In genomic region chr9:33473216-33473615, GRCh38 we compare ENCODE assay signal across 8 cellular contexts. TPM values are rescaled to one million over a fixed set of nuclear protein-coding genes. Genes with fewer than 3 reads are reported as not detected.
DNase-seq lines count a peak whose midpoint lies in the region; ATAC-seq and TF ChIP-seq lines count a peak whose summit lies in the region.

No MANE protein-coding gene starts in this region.

- no peaks in the 10 kb centered on the region for H4K20me1 ChIP-seq in GM23248 (ENCODE audit: insufficient read depth)

- in situ Hi-C loops in GM23248 (cut with MboI), result loop anchor here (25.0 kb wide), 1 partner anchor 386 kb away; the partner anchor contains the start of gene SMU1

- H3K27ac ChIP-seq in GM23248 (peak overlapping the region; percentile 25; the same call in 1 of the 2 replicates), right atrium auricular region (peak overlapping the region; percentile 48 to 85), skin epidermis (peak overlapping the region in 19 of 21 experiments; percentile 10 to 84 (median 72))

- peaks cover 18% of the 10 kb centered on the region; the same call in 1 of the 2 replicates for H3K4me1 ChIP-seq in GM23248 (ENCODE audit: insufficient read depth)
- H3K4me1 ChIP-seq in right atrium auricular region, result peaks cover 0 to 22% of the 10 kb centered on the region in 2 donors

- no peaks in the 10 kb centered on the region for H3K9me2 ChIP-seq in GM23248 (ENCODE audit: insufficient read depth)

- peak overlapping the region; percentile 94 for H3K4me3 ChIP-seq in GM23248
- peak overlapping the region; percentile 99 for H3K4me3 ChIP-seq in WI38 (ENCODE audit: low read depth, low read length)
- peak overlapping the region; percentile 72 to 74 for H3K4me3 ChIP-seq in right atrium auricular region
- peak overlapping the region; percentile 65 to 99 (median 87) for H3K4me3 ChIP-seq in skin epidermis

- DNase-seq in GM23248 (peak; percentile 37), right atrium auricular region (ENCODE audit: low spot score) (no peak), cortex of kidney (lab: John Stamatoyannopoulos, UW) (no peak)

- no peaks in the 10 kb centered on the region for H3K9me3 ChIP-seq in GM23248 (ENCODE audit: low read depth)
- no peaks in the 10 kb centered on the region for H3K9me3 ChIP-seq in right atrium auricular region

- H3K79me2 ChIP-seq in GM23248 (ENCODE audit: insufficient read depth), result peaks cover 38% of the 10 kb centered on the region

- peak overlapping the region; percentile 84 for H2AFZ ChIP-seq in GM23248

- peaks cover 7% of the 10 kb centered on the region; the same call in 1 of the 2 replicates for H3K36me3 ChIP-seq in GM23248 (ENCODE audit: low read depth)
- H3K36me3 ChIP-seq in right atrium auricular region, result peaks cover 34% of the 10 kb centered on the region

- peak overlapping the region; percentile 91 for H3K9ac ChIP-seq in GM23248

- TF ChIP-seq CTCF in WI38 (IDR thresholded peaks at IDR 0.05; ENCODE audit: low read depth, low read length) (no peak), right atrium auricular region (IDR thresholded peaks at IDR 0.05) (no peak)

- no peaks in the 10 kb centered on the region for H3F3A ChIP-seq in GM23248 (ENCODE audit: insufficient read depth)

- peak overlapping the region; percentile 96 for H3K4me2 ChIP-seq in GM23248 (ENCODE audit: unreplicated experiment)

- H3K27me3 ChIP-seq in GM23248 (replicated peaks; ENCODE audit: insufficient read depth) (no peaks in the 10 kb centered on the region), right atrium auricular region (no peaks in the 10 kb centered on the region)

- WGBS in GM23248 (ENCODE audit: low coverage in 1 of 2, low lambda C conversion rate in 2 of 2, missing lambda C conversion rate in 2 of 2), 2 experiments, result 1 to 2% methylated on average over 14 of the region's 14 CpGs

- ATAC-seq in HG02571 (IDR thresholded peaks at IDR 0.05; ENCODE audit: unreplicated experiment), result no peak
- ATAC-seq in HG02623 (IDR thresholded peaks at IDR 0.05; ENCODE audit: unreplicated experiment), result no peak
- ATAC-seq in GM18861 (IDR thresholded peaks at IDR 0.05; ENCODE audit: unreplicated experiment), result no peak

RNA-seq across cellular contexts. Expression of gene NOL6, which starts 0.5 kb away (rescaled TPM):
- 27.9 and 31.2 TPM in 2 replicates for total RNA-seq in GM23248 (2014; rRNA removed; shearing (Covaris generic))
- polyA plus RNA-seq in GM23248 (2016; fragmentation: Nextera tagmentation; extraction: Ambion mirVana), result 18.0 and 19.4 TPM in 2 replicates
- total RNA-seq in right atrium auricular region, result 10 to 100 TPM; 12.5 to 16.1 TPM

RNA-seq across cellular contexts. Expression of gene AQP3, which starts 25.8 kb away (rescaled TPM):
- total RNA-seq in GM23248 (2014; rRNA removed; shearing (Covaris generic)), result not detected in 2 replicates
- polyA plus RNA-seq in GM23248 (2016; fragmentation: Nextera tagmentation; extraction: Ambion mirVana), result 0.19 and 0.29 TPM in 2 replicates
- total RNA-seq in right atrium auricular region, result 100 to 1,000 TPM in 1 of 2 donors, 10 to 100 TPM in 1; 14.3 to 116 TPM

RNA-seq across cellular contexts. Expression of gene ANKRD18B, which starts 50.8 kb away (rescaled TPM):
- total RNA-seq in GM23248 (2014; rRNA removed; shearing (Covaris generic)), result 0.11 TPM in 1 of 2 replicates, not detected in the other
- polyA plus RNA-seq in GM23248 (2016; fragmentation: Nextera tagmentation; extraction: Ambion mirVana), result 0.49 and 0.74 TPM in 2 replicates
- under 1 TPM in 1 of 2 donors, not detected in 1; 0.11 TPM for total RNA-seq in right atrium auricular region

Comparison
In these comparisons a context has a peak if more than half of its experiments do, and no peak if none do; other contexts are left out.
1. RNA of gene AQP3, which starts 25.8 kb away (total RNA-seq): 14.3 to 116 TPM in right atrium auricular region; not detected in GM23248; every median in the first group is over 10 times any median in the second.
2. Peak in every context shown above with its lines, with median percentiles within 50 percentile points of each other: H3K27ac ChIP-seq and H3K4me3 ChIP-seq.